8 cellular contexts compared by ENCODE assay signal in the genomic region with DNA sequence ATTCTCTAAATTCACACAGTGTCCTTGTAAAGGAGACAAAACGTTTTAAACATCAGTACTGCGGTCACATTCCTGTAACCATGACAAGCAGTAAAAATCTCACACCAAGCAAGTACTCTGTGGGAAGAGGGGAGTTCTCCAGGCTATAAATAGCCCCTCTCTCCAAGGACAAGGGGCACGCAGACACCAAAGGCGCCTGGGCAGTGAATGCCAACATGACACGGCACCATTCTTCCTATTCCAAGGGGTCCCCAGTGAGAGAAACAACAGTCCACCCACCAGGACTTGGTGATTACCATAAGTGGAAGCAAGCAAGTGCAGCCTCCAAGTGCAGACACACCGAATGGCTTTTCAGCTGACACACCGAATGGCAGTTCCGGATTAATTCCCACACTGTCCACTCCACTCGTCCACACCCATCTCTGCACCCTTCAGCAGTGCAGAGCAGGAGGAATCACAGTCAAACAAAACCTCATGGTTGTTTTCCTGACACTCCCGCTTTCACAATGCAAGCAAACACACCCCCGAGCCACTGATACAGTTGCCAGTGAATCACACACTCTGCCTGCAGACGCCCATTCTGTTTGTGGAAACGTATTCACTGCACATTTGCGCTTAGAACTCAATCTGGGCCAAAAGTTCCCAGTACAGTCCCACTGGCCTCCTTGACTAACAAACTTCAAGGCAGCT. TPM values are rescaled to one million over a fixed set of nuclear protein-coding genes. Genes with fewer than 3 reads are reported as not detected.
DNase-seq lines count a peak whose midpoint lies in the region; TF ChIP-seq lines count a peak whose summit lies in the region.

No MANE protein-coding gene starts in this region.

- peak overlapping the region; percentile 93 for H3K4me3 Mint-ChIP-seq in activated naive CD8-positive, alpha-beta T cell

- H3K4me1 ChIP-seq in BE2C: peaks cover 7% of the 10 kb centered on the region

- no peak for TF ChIP-seq CTCF in BE2C (IDR thresholded peaks at IDR 0.05; ENCODE audit: low read depth, low read length)

- H3K9me3 Mint-ChIP-seq in activated naive CD8-positive, alpha-beta T cell (ENCODE audit: low read depth): no peaks in the 10 kb centered on the region

- H3K36me3 Mint-ChIP-seq in activated naive CD8-positive, alpha-beta T cell: peaks cover 3% of the 10 kb centered on the region

- peak overlapping the region; percentile 89 for H3K27ac Mint-ChIP-seq in activated naive CD8-positive, alpha-beta T cell

- H3K9me3 ChIP-seq in BE2C: no peaks in the 10 kb centered on the region

- no peaks in the 10 kb centered on the region for H3K27me3 Mint-ChIP-seq in activated naive CD8-positive, alpha-beta T cell

- H3K36me3 ChIP-seq in BE2C: peaks cover 3% of the 10 kb centered on the region; the same call in 1 of the 2 replicates

- H3K4me1 Mint-ChIP-seq in activated naive CD8-positive, alpha-beta T cell (ENCODE audit: low read depth): peaks cover 74% of the 10 kb centered on the region

- in situ Hi-C loops in KBM-7 (cut with MboI; ENCODE audit: low pct_unique_long_range_greater_than_20kb, low sequenced_read_pairs): no loop called here

- no peak for DNase-seq in BE2C
- DNase-seq in KBM-7: peak; percentile 37
- DNase-seq in cardiac septum (ENCODE audit: low spot score): peak; percentile 78
- peak; percentile 87 for DNase-seq in posterior vena cava (ENCODE audit: low spot score)
- DNase-seq in NCI-H1105 treated with DMSO at 0.1 percent for 48 hours (lab: John Stamatoyannopoulos, UW): no peak
- DNase-seq in COR-L47 (lab: John Stamatoyannopoulos, UW): no peak
- no peak for DNase-seq in DMS53 (lab: John Stamatoyannopoulos, UW)

- H3K27me3 ChIP-seq in BE2C: peaks cover 27% of the 10 kb centered on the region

- H3K4me3 ChIP-seq in BE2C (ENCODE audit: low read depth, low read length): peak overlapping the region; percentile 89

- intact Hi-C loops in cardiac septum (cut with DNase I) (loop anchor here (2.0 kb wide), 1 partner anchor 53 kb away; a partner anchor contains a TSS), posterior vena cava (cut with DNase I) (loop anchor here in 1 of 2 donors (10.0 kb wide), 1 partner anchor 53 kb away; a partner anchor contains a TSS)

RNA-seq across cellular contexts. Expression of a gene that starts 1.8 kb away (rescaled TPM):
- 217 TPM for polyA plus RNA-seq in BE2C (2012; ENCODE audit: insufficient read depth, insufficient read length, low read depth)
- 194 TPM for total RNA-seq in cardiac septum
- 100 to 1,000 TPM; 202 to 246 TPM for total RNA-seq in posterior vena cava

RNA-seq across cellular contexts. Expression of a gene that starts 49.0 kb away (rescaled TPM):
- not detected for polyA plus RNA-seq in BE2C (2012; ENCODE audit: insufficient read depth, insufficient read length, low read depth)
- total RNA-seq in cardiac septum (11.5 TPM), posterior vena cava (100 to 1,000 TPM in 1 of 2 donors, 10 to 100 TPM in 1; 47.9 to 122 TPM)

RNA-seq across cellular contexts. Expression of a gene that starts 53.9 kb away (rescaled TPM):
- polyA plus RNA-seq in BE2C (2012; ENCODE audit: insufficient read depth, insufficient read length, low read depth): 93.0 TPM
- total RNA-seq in cardiac septum (66.0 TPM), posterior vena cava (10 to 100 TPM; 53.5 to 58.3 TPM)

Comparison
In these comparisons a context has a peak if more than half of its experiments do, and no peak if none do; other contexts are left out.
1. DNase-seq: peak in KBM-7 (single experiment), cardiac septum (single experiment) and posterior vena cava (single experiment); none in BE2C (single experiment), NCI-H1105 treated with DMSO at 0.1 percent for 48 hours (single experiment), COR-L47 (single experiment) and DMS53 (single experiment).